In the genomic region with DNA sequence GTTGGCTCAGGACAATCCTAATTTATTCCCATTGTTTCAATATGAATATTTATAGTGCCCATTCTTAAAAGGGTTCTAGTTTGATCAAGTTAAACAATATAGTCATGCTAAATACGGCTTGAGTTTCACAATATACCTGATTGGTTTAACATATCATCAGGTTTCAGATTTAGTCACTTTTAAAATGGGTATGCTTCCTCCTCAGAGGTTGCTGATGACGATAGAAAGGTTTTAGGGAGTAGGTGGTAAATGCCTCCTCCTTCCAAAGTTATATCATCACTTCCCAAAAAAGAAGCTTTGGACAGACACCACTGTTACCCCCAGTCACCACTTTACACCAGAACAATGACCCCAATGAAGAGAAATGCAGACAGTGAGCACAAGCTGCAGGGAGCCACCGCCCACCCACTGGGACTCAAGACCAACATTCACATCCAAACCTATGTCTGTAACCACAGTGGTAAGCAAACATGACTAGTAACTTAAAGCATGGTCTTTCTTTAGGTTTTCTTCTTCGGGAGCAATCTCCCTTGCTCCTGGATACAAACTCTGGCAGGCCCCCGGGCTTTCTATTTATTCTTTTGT, we compare ENCODE assay signal across 14 cellular contexts.
DNase-seq lines count a peak whose midpoint lies in the region; ATAC-seq lines count a peak whose summit lies in the region.
"Had no signal": no experiment of that assay in that cellular context is flagged by ENCODE, and none has a peak within 500 bp of the region (broad histone marks: within the 10 kb centered on the region; RNA-seq: fewer than 3 reads in every experiment).

No MANE protein-coding gene starts in this region.

- ATAC-seq in GM18508 (IDR thresholded peaks at IDR 0.05; ENCODE audit: insufficient read depth, unreplicated experiment), result peak; percentile 74
- peak; percentile 81 for ATAC-seq in GM21367 (IDR thresholded peaks at IDR 0.05; ENCODE audit: unreplicated experiment)
- peak; percentile 82 for ATAC-seq in HG02938 (IDR thresholded peaks at IDR 0.05; ENCODE audit: unreplicated experiment)
- peak; percentile 76 for ATAC-seq in HG03565 (IDR thresholded peaks at IDR 0.05; ENCODE audit: unreplicated experiment)
- ATAC-seq: naive thymus-derived CD4-positive, alpha-beta T cell had no signal

- no peak for DNase-seq in NCI-H1092 treated with DMSO at 0.1 percent for 48 hours (lab: John Stamatoyannopoulos, UW)
- no peak for DNase-seq in effector CD4-positive, alpha-beta T cell
- DNase-seq in SKM-1 treated with dmso at 0.1 percent for 144 hours (lab: John Stamatoyannopoulos, UW; ENCODE audit: unreplicated experiment), result no peak
- no peak for DNase-seq in D341Med (ENCODE audit: low spot score)
- DNase-seq: activated naive CD8-positive, alpha-beta T cell treated with anti-CD3 and anti-CD28 coated beads, Interleukin-2, amount 10 ng/mL, durations not matched to agents 7 days and 5 days; GOT3; KG1; naive thymus-derived CD4-positive, alpha-beta T cell; NCI-H1930; T-helper 9 cell had no signal
